In the genomic region with DNA sequence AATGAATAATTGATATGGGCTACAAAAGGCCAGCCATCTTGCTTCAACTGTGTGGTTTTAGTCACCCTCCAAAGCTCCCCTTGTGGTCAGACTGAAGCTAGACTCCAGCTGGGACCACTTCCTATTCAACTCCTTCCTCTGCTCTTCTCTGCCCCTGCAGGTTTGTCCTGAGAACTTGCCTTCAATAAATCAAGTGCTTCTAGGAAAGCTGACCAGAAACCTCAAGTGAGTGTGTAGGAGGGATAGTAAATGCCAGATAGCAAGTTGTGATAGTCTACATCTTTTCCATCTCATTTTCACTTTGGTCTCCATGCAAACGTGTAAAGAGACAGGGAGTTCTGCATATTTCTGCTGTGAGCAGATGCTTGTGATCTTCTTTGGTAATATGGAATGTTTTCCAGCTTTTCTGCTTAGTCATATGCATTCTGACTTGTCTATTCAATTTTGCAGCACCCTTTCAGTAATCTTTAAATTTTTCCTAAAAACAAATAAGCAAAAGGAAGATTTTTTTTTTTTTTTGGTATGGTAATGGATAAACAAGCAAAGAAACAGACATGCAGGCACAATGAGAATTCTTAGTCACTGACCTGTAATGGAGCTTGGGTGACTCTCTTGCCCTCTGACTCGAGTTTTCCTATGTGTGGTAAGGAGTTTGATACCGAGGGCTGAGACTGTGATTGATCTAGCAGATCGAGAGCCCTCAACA, we compare ENCODE assay signal across 8 cellular contexts.
DNase-seq lines count a peak whose midpoint lies in the region; ATAC-seq lines count a peak whose summit lies in the region.

No MANE protein-coding gene starts in this region.

- no peaks in the 10 kb centered on the region for H4K20me1 ChIP-seq in GM23248 (ENCODE audit: insufficient read depth)

- WGBS in GM23248 (ENCODE audit: low coverage in 1 of 2, low lambda C conversion rate in 2 of 2, missing lambda C conversion rate in 2 of 2), 2 experiments = 4 to 6% methylated on average over 4 of the region's 4 CpGs

- peak overlapping the region; percentile 24; the same call in 1 of the 2 replicates for H3K9ac ChIP-seq in GM23248

- H3K9me2 ChIP-seq in GM23248 (ENCODE audit: insufficient read depth) = no peaks in the 10 kb centered on the region

- H3K9me3 ChIP-seq in GM23248 (ENCODE audit: low read depth) = no peaks in the 10 kb centered on the region

- peak overlapping the region; percentile 38 for H3K27ac ChIP-seq in GM23248

- H3K27me3 ChIP-seq in GM23248 (replicated peaks; ENCODE audit: insufficient read depth) = peaks cover 28% of the 10 kb centered on the region

- no peaks in the 10 kb centered on the region for H3K36me3 ChIP-seq in GM23248 (ENCODE audit: low read depth)

- peaks cover 16% of the 10 kb centered on the region for H3K4me1 ChIP-seq in GM23248 (ENCODE audit: insufficient read depth)

- peak overlapping the region; percentile 33 for H3K4me2 ChIP-seq in GM23248 (ENCODE audit: unreplicated experiment)

- H2AFZ ChIP-seq in GM23248 = peak overlapping the region; percentile 25; the same call in 1 of the 2 replicates

- in situ Hi-C loops in GM23248 (cut with MboI) = no loop called here

- peak; percentile 82 for DNase-seq in GM23248
- peak; percentile 16 to 67 for DNase-seq in NCI-H524 (lab: John Stamatoyannopoulos, UW)
- peak; percentile 84 for DNase-seq in dedifferentiated amniotic fluid mesenchymal stem cell (ENCODE audit: extremely low spot score)
- peak; percentile 91 for DNase-seq in renal cortical epithelial cell (ENCODE audit: low read depth)
- no peak for DNase-seq in NCI-H446 treated with DMSO at 0.1 percent for 48 hours (lab: John Stamatoyannopoulos, UW)

- ATAC-seq in HG02763 (IDR thresholded peaks at IDR 0.05; ENCODE audit: unreplicated experiment) (no peak), HG02678 (IDR thresholded peaks at IDR 0.05; ENCODE audit: unreplicated experiment) (no peak), HG02852 (IDR thresholded peaks at IDR 0.05; ENCODE audit: unreplicated experiment) (no peak)

- H3K4me3 ChIP-seq in GM23248 = peak overlapping the region; percentile 39

- H3F3A ChIP-seq in GM23248 (ENCODE audit: insufficient read depth) = peaks cover 20% of the 10 kb centered on the region

- H3K79me2 ChIP-seq in GM23248 (ENCODE audit: insufficient read depth) = no peaks in the 10 kb centered on the region
